ENCODE assay signal across 11 cellular contexts in genomic region chr18:58112174-58112573, GRCh38.
"Had no signal": no experiment of that assay in that cellular context is flagged by ENCODE, and none has a peak within 500 bp of the region (broad histone marks: within the 10 kb centered on the region; RNA-seq: fewer than 3 reads in every experiment).

No MANE protein-coding gene starts in this region.

- ATAC-seq: GM23338, HCT116 had no signal

- H3K9me3 ChIP-seq: HAP-1 had no signal

- FAIRE-seq: H1, H54 had no signal

- H3K4me3 ChIP-seq: GM23248, GM23338, HAP-1 had no signal

- H3K27ac ChIP-seq: GM23248 had no signal

- H3K36me3 ChIP-seq: HAP-1 had no signal

- H3K4me2 ChIP-seq: GM23338 had no signal

- DNase-seq: GM23248, GOT3, H7, H9, HCEC 1CT, HFFc6 had no signal
